ENCODE assay signal across 23 cellular contexts in genomic region chr14:96734076-96734622, GRCh38.
A peak's percentile ranks its signal among the peaks of the same experiment; 100 is the strongest.
DNase-seq lines count a peak whose midpoint lies in the region; ATAC-seq, FAIRE-seq and TF ChIP-seq lines count a peak whose summit lies in the region.
"Had no signal": no experiment of that assay in that cellular context is flagged by ENCODE, and none has a peak within 500 bp of the region (broad histone marks: within the 10 kb centered on the region; RNA-seq: fewer than 3 reads in every experiment).

No MANE protein-coding gene starts in this region.

- H3K27ac ChIP-seq in HepG2 (ENCODE audit: extremely low read length, insufficient read depth, low read length): no peak overlapping the region
- no peak overlapping the region for H3K27ac ChIP-seq in right lobe of liver
- H3K27ac ChIP-seq in OCI-LY3 (ENCODE audit: low read length): no peak overlapping the region
- H3K27ac ChIP-seq in ascending aorta: no peak overlapping the region
- H3K27ac ChIP-seq: GM23248, PC-9 had no signal

- TF ChIP-seq CTCF in HepG2 (CRISPR knock-in tag; IDR thresholded peaks at IDR 0.05): no peak
- TF ChIP-seq CTCF in right lobe of liver (IDR thresholded peaks at IDR 0.05): no peak
- TF ChIP-seq CTCF in OCI-LY3 (IDR thresholded peaks at IDR 0.05; ENCODE audit: low read depth, low read length): no peak
- no peak for TF ChIP-seq CTCF in epithelial cell of esophagus (IDR thresholded peaks at IDR 0.05; ENCODE audit: insufficient read depth, low read depth, low read length, missing control alignments)
- no peak for TF ChIP-seq CTCF in ascending aorta (IDR thresholded peaks at IDR 0.05)

- no peak for TF ChIP-seq EP300 in HepG2 (IDR thresholded peaks at IDR 0.05; ENCODE audit: low read depth in 2 of 2, low read length in 2 of 2)
- no peak for TF ChIP-seq EP300 in HepG2 (CRISPR knock-in tag; IDR thresholded peaks at IDR 0.05; ENCODE audit: borderline replicate concordance)

- H3K9ac ChIP-seq in HepG2 (ENCODE audit: insufficient read depth, low read depth, low read length) (no peak overlapping the region), OCI-LY3 (ENCODE audit: low read length) (no peak overlapping the region)
- H3K9ac ChIP-seq: GM23248 had no signal

- intact Hi-C loops in HepG2 (cut with micrococcal nuclease; ENCODE audit: unreplicated experiment) (no loop called here), right lobe of liver (cut with DNase I) (no loop called here), ascending aorta (cut with DNase I) (no loop called here)

- no peaks in the 10 kb centered on the region for H4K20me1 ChIP-seq in HepG2 (ENCODE audit: insufficient read depth, low read length)
- H4K20me1 ChIP-seq in OCI-LY3 (ENCODE audit: insufficient read depth, low read length): no peaks in the 10 kb centered on the region

- POLR2A ChIA-PET in HepG2 (lab: Yijun Ruan, JAX): no interaction called here

- TF ChIP-seq RAD21 in HepG2 (CRISPR knock-in tag; IDR thresholded peaks at IDR 0.05): no peak

- no peak overlapping the region for H3K4me3 ChIP-seq in HepG2 (replicated peaks in 1 of 3; ENCODE audit: insufficient read depth in 1 of 3, low read depth in 2 of 3, low read length in 3 of 3)
- no peak overlapping the region for H3K4me3 ChIP-seq in right lobe of liver
- no peak overlapping the region for H3K4me3 ChIP-seq in OCI-LY3 (ENCODE audit: low read length)
- H3K4me3 ChIP-seq in epithelial cell of esophagus (ENCODE audit: low read length): no peak overlapping the region
- H3K4me3 ChIP-seq in ascending aorta: no peak overlapping the region
- H3K4me3 ChIP-seq: GM23248, MG63, PC-9 had no signal

- no peaks in the 10 kb centered on the region for H3K36me3 ChIP-seq in HepG2 (replicated peaks in 1 of 2; ENCODE audit: control insufficient read depth in 1 of 2, insufficient read depth in 2 of 2, low read length in 2 of 2)
- no peaks in the 10 kb centered on the region for H3K36me3 ChIP-seq in right lobe of liver
- no peaks in the 10 kb centered on the region for H3K36me3 ChIP-seq in OCI-LY3 (replicated peaks; ENCODE audit: low read depth, low read length)
- H3K36me3 ChIP-seq in ascending aorta: no peaks in the 10 kb centered on the region
- H3K36me3 ChIP-seq: MG63 had no signal

- CTCF ChIA-PET in HepG2 (lab: Yijun Ruan, JAX; ENCODE audit: low intra/inter-chr PET ratio, low total read pairs): interaction anchor here (0.6 kb wide), 1 partner anchor 8 kb away, joined by 3 read pairs; no protein-coding TSS in a partner anchor

- whole genome bisulfite sequencing in HepG2 (ENCODE audit: low lambda C conversion rate): 10% methylated on average over 7 of the region's 7 CpGs
- WGBS in right lobe of liver (ENCODE audit: insufficient coverage, low coverage, low lambda C conversion rate, missing lambda C conversion rate): 69% methylated on average over 6 of the region's 7 CpGs

- in situ Hi-C loops in HepG2 (cut with HindIII; ENCODE audit: extremely low pct_ligation_motif_present, low pct_unique_long_range_greater_than_20kb): no loop called here

- no peaks in the 10 kb centered on the region for H3K79me2 ChIP-seq in HepG2 (ENCODE audit: insufficient read depth, low read length)
- H3K79me2 ChIP-seq in OCI-LY3 (ENCODE audit: low read length): no peaks in the 10 kb centered on the region

- DNase-seq in HepG2 (ENCODE audit: low spot score) (no peak), right lobe of liver (no peak), epithelial cell of esophagus (ENCODE audit: low read depth) (peak; percentile 22), DMS 273 (lab: John Stamatoyannopoulos, UW; ENCODE audit: unreplicated experiment) (no peak), ascending aorta (ENCODE audit: low spot score in 2 of 2) (no peak)
- DNase-seq: C1 segment of cervical spinal cord; CD4-positive, alpha-beta memory T cell; GM23248; H9; HFFc6; IMR-90; KG1; MG63; NCI-H1105 treated with DMSO at 0.1 percent for 48 hours; NCI-H1694; NCI-H2029 treated with DMSO at 0.1 percent for 48 hours; NCI-H446 treated with DMSO at 0.1 percent for 48 hours; NCI-H526; PC-9 had no signal

- no peak for FAIRE-seq in HepG2 (lab: Jason Lieb, UNC)
- FAIRE-seq: G401.6 had no signal

- no peak overlapping the region for H2AFZ ChIP-seq in HepG2 (ENCODE audit: low read length)
- H2AFZ ChIP-seq in OCI-LY3 (ENCODE audit: low read depth, low read length): no peak overlapping the region
- H2AFZ ChIP-seq: GM23248, PC-9 had no signal

- no peak for TF ChIP-seq POLR2A in HepG2 (IDR thresholded peaks at IDR 0.05; ENCODE audit: insufficient read depth in 1 of 2, low read depth in 2 of 2, low read length in 2 of 2)
- TF ChIP-seq POLR2A in right lobe of liver (IDR thresholded peaks at IDR 0.05): no peak

- H3K4me2 ChIP-seq in HepG2 (ENCODE audit: low read depth, low read length) (no peak overlapping the region), OCI-LY3 (ENCODE audit: low read length) (peak overlapping the region; percentile 18; the same call in 1 of the 2 replicates)
- H3K4me2 ChIP-seq: PC-9 had no signal

- no TSS peak for BruUV-seq in HepG2 (replicated peaks; lab: Mats Ljungman, UMichigan)

- H3K27me3 ChIP-seq in HepG2 (ENCODE audit: control insufficient read depth in 1 of 2, insufficient read depth in 2 of 2, low read length in 2 of 2): peaks cover 5 to 65% of the 10 kb centered on the region in 2 experiments; a peak in 3 of 5 replicates
- peaks cover 0 to 4% of the 10 kb centered on the region in 2 donors for H3K27me3 ChIP-seq in right lobe of liver
- peaks cover 30% of the 10 kb centered on the region for H3K27me3 ChIP-seq in OCI-LY3 (ENCODE audit: low read depth, low read length)
- H3K27me3 ChIP-seq in ascending aorta: no peaks in the 10 kb centered on the region
- H3K27me3 ChIP-seq: MG63 had no signal

- H3K4me1 ChIP-seq in HepG2 (ENCODE audit: insufficient read depth, low read length): peaks cover 4% of the 10 kb centered on the region; the same call in 1 of the 2 replicates
- H3K4me1 ChIP-seq in right lobe of liver: no peaks in the 10 kb centered on the region
- peaks cover 24% of the 10 kb centered on the region for H3K4me1 ChIP-seq in OCI-LY3 (ENCODE audit: low read length)
- H3K4me1 ChIP-seq in ascending aorta: no peaks in the 10 kb centered on the region

- ATAC-seq in HepG2 (peak; percentile 60), right lobe of liver (no peak), GM19035 (IDR thresholded peaks at IDR 0.05; ENCODE audit: unreplicated experiment) (no peak)
- ATAC-seq: Right ventricle myocardium inferior had no signal

- H3K9me3 ChIP-seq in HepG2 (ENCODE audit: low read length) (no peaks in the 10 kb centered on the region), right lobe of liver (no peaks in the 10 kb centered on the region), OCI-LY3 (ENCODE audit: insufficient read depth, low read length) (no peaks in the 10 kb centered on the region), ascending aorta (no peaks in the 10 kb centered on the region)
- H3K9me3 ChIP-seq: MG63 had no signal

TF ChIP-seq in HepG2, 621 proteins besides CTCF, POLR2A, EP300 and RAD21 (continues in another document):
- 0 out of 2 replicates have a peak, but pooled peaks have one; percentile 61 for TF ChIP-seq ZNF317 (CRISPR knock-in tag; IDR thresholded peaks at IDR 0.05)
- TF ChIP-seq TCF7L2 (IDR thresholded peaks at IDR 0.05; ENCODE audit: low read depth, low read length): no peak
- TF ChIP-seq NONO (IDR thresholded peaks at IDR 0.05): no peak
- no peak for TF ChIP-seq NONO (CRISPR knock-in tag; conservative IDR thresholded peaks at IDR 0.05)
- no peak for TF ChIP-seq MTF2 (CRISPR knock-in tag; IDR thresholded peaks at IDR 0.05; ENCODE audit: borderline replicate concordance)
- TF ChIP-seq ZNF574 (CRISPR knock-in tag; IDR thresholded peaks at IDR 0.05): no peak
- no peak for TF ChIP-seq SIX1 (CRISPR knock-in tag; IDR thresholded peaks at IDR 0.05; ENCODE audit: borderline replicate concordance)
- no peak for TF ChIP-seq MIER2 (CRISPR knock-in tag; IDR thresholded peaks at IDR 0.05)
- TF ChIP-seq CBX1 (IDR thresholded peaks at IDR 0.05; ENCODE audit: low read depth): no peak
- no peak for TF ChIP-seq SP4 (CRISPR knock-in tag; IDR thresholded peaks at IDR 0.05)
- no peak for TF ChIP-seq POGZ (CRISPR knock-in tag; IDR thresholded peaks at IDR 0.05)
- TF ChIP-seq IKZF4 (CRISPR knock-in tag; IDR thresholded peaks at IDR 0.05; ENCODE audit: borderline replicate concordance, low read depth, not compliant biosample characterization): no peak
- no peak for TF ChIP-seq SKI (IDR thresholded peaks at IDR 0.05; ENCODE audit: partially characterized antibody)
- TF ChIP-seq ZNF724P (CRISPR knock-in tag; IDR thresholded peaks at IDR 0.05; ENCODE audit: borderline replicate concordance): no peak
- TF ChIP-seq KLF6 (CRISPR knock-in tag; IDR thresholded peaks at IDR 0.05): no peak
- no peak for TF ChIP-seq SOX6 (IDR thresholded peaks at IDR 0.05)
- TF ChIP-seq SOX6 (CRISPR knock-in tag; IDR thresholded peaks at IDR 0.05): no peak
